Comparison of ENCODE assay signal across 9 cellular contexts in the genomic region with DNA sequence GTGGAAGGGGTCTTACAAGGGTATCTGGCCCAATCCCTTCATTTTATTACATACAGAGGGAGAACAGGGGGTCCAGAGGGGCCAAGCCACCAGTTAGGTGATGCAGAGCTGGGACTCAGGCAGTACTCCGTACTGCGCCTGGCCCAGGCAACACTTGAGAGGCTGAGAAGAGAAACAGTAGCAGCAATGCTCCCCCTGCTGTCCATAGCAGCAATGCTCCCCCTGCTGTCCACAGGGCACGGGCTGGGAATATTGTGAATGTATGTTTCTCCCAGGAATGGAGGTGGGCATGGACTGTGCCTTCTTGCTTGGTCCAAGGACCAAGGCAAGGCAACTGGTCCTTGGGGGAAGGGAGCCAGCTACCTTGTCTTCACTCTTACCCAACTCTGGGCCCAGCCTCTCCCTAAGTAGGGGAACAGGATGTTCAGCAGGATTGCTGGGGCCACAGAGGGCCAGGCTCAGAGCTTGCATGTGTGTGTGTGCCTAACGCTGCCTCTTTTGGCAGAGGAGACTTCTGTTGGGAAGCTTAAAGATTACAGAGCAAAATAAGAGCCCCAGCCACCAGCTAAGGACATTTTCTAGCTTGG. TPM values are rescaled to one million over a fixed set of nuclear protein-coding genes. Genes with fewer than 3 reads are reported as not detected.
A peak's percentile ranks its signal among the peaks of the same experiment; 100 is the strongest.
DNase-seq lines count a peak whose midpoint lies in the region; ATAC-seq and TF ChIP-seq lines count a peak whose summit lies in the region.
"Had no signal": no experiment of that assay in that cellular context is flagged by ENCODE, and none has a peak within 500 bp of the region (broad histone marks: within the 10 kb centered on the region; RNA-seq: fewer than 3 reads in every experiment).

No MANE protein-coding gene starts in this region.

- H2AFZ ChIP-seq in parathyroid adenoma: no peak overlapping the region

- CTCF ChIA-PET in activated CD8-positive, alpha-beta T cell treated with anti-CD3 and anti-CD28 coated beads for 36 hours (lab: Charles Lee): interaction anchor here (0.6 to 8.8 kb wide), 11 partner anchors 7 to 147 kb away, joined by 3 to 85 read pairs (median 6); a partner anchor contains a TSS

- H3K27me3 ChIP-seq in gastroesophageal sphincter (no peaks in the 10 kb centered on the region), parathyroid adenoma (ENCODE audit: control insufficient read depth, insufficient read depth, low read length) (no peaks in the 10 kb centered on the region)
- H3K27me3 ChIP-seq: neutrophil had no signal

- WGBS in gastroesophageal sphincter (ENCODE audit: low coverage in 1 of 2), 2 donors: 39% methylated on average over 3 of the region's 4 CpGs; no CpG with 5 or more reads in 1 of the 2 donors

- ATAC-seq in activated CD8-positive, alpha-beta T cell treated with anti-CD3 and anti-CD28 coated beads for 36 hours: no peak
- ATAC-seq in gastroesophageal sphincter (peak; percentile 58), HG03175 (IDR thresholded peaks at IDR 0.05; ENCODE audit: unreplicated experiment) (no peak)
- ATAC-seq in activated CD4-positive, CD25-positive, alpha-beta regulatory T cell treated with anti-CD3 and anti-CD28 coated beads, Interleukin-2, amount 50 U/mL, for 24 hours: no peak

- H3K36me3 Mint-ChIP-seq in activated CD8-positive, alpha-beta T cell treated with anti-CD3 and anti-CD28 coated beads for 36 hours (ENCODE audit: low read depth): peaks cover 14% of the 10 kb centered on the region

- no peak for TF ChIP-seq POLR2A in gastroesophageal sphincter (IDR thresholded peaks at IDR 0.05)

- no peaks in the 10 kb centered on the region for H3K9me3 ChIP-seq in gastroesophageal sphincter
- no peaks in the 10 kb centered on the region for H3K9me3 ChIP-seq in parathyroid adenoma (ENCODE audit: control insufficient read depth, low read length)
- H3K9me3 ChIP-seq: neutrophil had no signal

- peaks cover 6 to 63% (median 20%) of the 10 kb centered on the region in 3 donors for H3K4me1 ChIP-seq in gastroesophageal sphincter
- no peaks in the 10 kb centered on the region for H3K4me1 ChIP-seq in parathyroid adenoma

- POLR2A ChIA-PET in activated CD8-positive, alpha-beta T cell treated with anti-CD3 and anti-CD28 coated beads for 36 hours (lab: Charles Lee): interaction anchor here (1.6 to 2.3 kb wide), 2 partner anchors 11 to 22 kb away, joined by 4 to 7 read pairs; a partner anchor contains a TSS

- DNase-seq in A172 (ENCODE audit: low spot score) (peak; percentile 83), ELR (ENCODE audit: low read depth) (peak; percentile 95), NCI-H460 (ENCODE audit: extremely low read depth, low read depth) (peak; percentile 59)
- peak; percentile 39 for DNase-seq in activated CD8-positive, alpha-beta T cell treated with anti-CD3 and anti-CD28 coated beads for 36 hours

- intact Hi-C loops in activated CD8-positive, alpha-beta T cell treated with anti-CD3 and anti-CD28 coated beads for 36 hours (cut with micrococcal nuclease): no loop called here

- H3K4me3 Mint-ChIP-seq in activated CD8-positive, alpha-beta T cell treated with anti-CD3 and anti-CD28 coated beads for 36 hours: no peak overlapping the region

- peak overlapping the region; percentile 89 for H3K27ac Mint-ChIP-seq in activated CD8-positive, alpha-beta T cell treated with anti-CD3 and anti-CD28 coated beads for 36 hours

- peaks cover 0 to 14% of the 10 kb centered on the region in 2 donors for H3K36me3 ChIP-seq in gastroesophageal sphincter
- no peaks in the 10 kb centered on the region for H3K36me3 ChIP-seq in parathyroid adenoma (ENCODE audit: control insufficient read depth, insufficient read depth, low read length)
- H3K36me3 ChIP-seq: neutrophil had no signal

- H3K27me3 Mint-ChIP-seq in activated CD8-positive, alpha-beta T cell treated with anti-CD3 and anti-CD28 coated beads for 36 hours: no peaks in the 10 kb centered on the region

- H3K4me2 ChIP-seq in parathyroid adenoma (ENCODE audit: low read length): no peak overlapping the region

- TF ChIP-seq EP300 in gastroesophageal sphincter (IDR thresholded peaks at IDR 0.05): no peak

- H3K9ac ChIP-seq in parathyroid adenoma: no peak overlapping the region

- no peak overlapping the region for H3K4me3 ChIP-seq in gastroesophageal sphincter
- H3K4me3 ChIP-seq in parathyroid adenoma (ENCODE audit: low read depth, low read length): no peak overlapping the region

- H3K9me3 Mint-ChIP-seq in activated CD8-positive, alpha-beta T cell treated with anti-CD3 and anti-CD28 coated beads for 36 hours: no peaks in the 10 kb centered on the region

- H3K79me2 ChIP-seq in parathyroid adenoma: no peaks in the 10 kb centered on the region

- H3K27ac ChIP-seq in gastroesophageal sphincter (peak overlapping the region in 3 of 4 donors; percentile 51 to 61 (median 58)), parathyroid adenoma (no peak overlapping the region)
- H3K27ac ChIP-seq: neutrophil had no signal

- H3K4me1 Mint-ChIP-seq in activated CD8-positive, alpha-beta T cell treated with anti-CD3 and anti-CD28 coated beads for 36 hours (ENCODE audit: low read depth): peaks cover 66% of the 10 kb centered on the region

- peak; percentile 45 for TF ChIP-seq CTCF in activated CD8-positive, alpha-beta T cell treated with anti-CD3 and anti-CD28 coated beads for 36 hours (IDR thresholded peaks at IDR 0.05)
- TF ChIP-seq CTCF in gastroesophageal sphincter (IDR thresholded peaks at IDR 0.05): peak in 3 of 4 experiments; percentile 40 to 64 (median 45)
- peak; percentile 67 for TF ChIP-seq CTCF in parathyroid adenoma (IDR thresholded peaks at IDR 0.05)

RNA-seq across cellular contexts. Expression of a gene that starts 14.8 kb away (rescaled TPM):
- 0.24 TPM in 1 of 2 replicates, not detected in the other for total RNA-seq in A172 (2014; rRNA removed; shearing (Covaris generic))
- total RNA-seq in NCI-H460 (2014; rRNA removed; shearing (Covaris generic)): not detected in 2 replicates
- not detected in 2 replicates for polyA plus RNA-seq in NCI-H460 (2014; cell fraction: nucleus; rRNA removed)
- total RNA-seq in activated CD8-positive, alpha-beta T cell treated with anti-CD3 and anti-CD28 coated beads for 36 hours: not detected
- 1 to 10 TPM in 1 of 4 donors, not detected in 3; 1.4 TPM for total RNA-seq in gastroesophageal sphincter

RNA-seq across cellular contexts. Expression of a gene that starts 22.5 kb away (rescaled TPM):
- 230 and 292 TPM in 2 replicates for total RNA-seq in A172 (2014; rRNA removed; shearing (Covaris generic))
- total RNA-seq in NCI-H460 (2014; rRNA removed; shearing (Covaris generic)): 159 and 181 TPM in 2 replicates
- 132 and 138 TPM in 2 replicates for polyA plus RNA-seq in NCI-H460 (2014; cell fraction: nucleus; rRNA removed)
- 100 to 1,000 TPM; 132 to 144 TPM for total RNA-seq in activated CD8-positive, alpha-beta T cell treated with anti-CD3 and anti-CD28 coated beads for 36 hours
- 10 to 100 TPM; 66.0 to 92.4 (median 80.8) TPM for total RNA-seq in gastroesophageal sphincter

RNA-seq across cellular contexts. Expression of a gene that starts 29.1 kb away (rescaled TPM):
- total RNA-seq in A172 (2014; rRNA removed; shearing (Covaris generic)): 11.4 and 15.1 TPM in 2 replicates
- total RNA-seq in NCI-H460 (2014; rRNA removed; shearing (Covaris generic)): 9.4 and 10.8 TPM in 2 replicates
- polyA plus RNA-seq in NCI-H460 (2014; cell fraction: nucleus; rRNA removed): 2.6 and 13.3 TPM in 2 replicates
- total RNA-seq in activated CD8-positive, alpha-beta T cell treated with anti-CD3 and anti-CD28 coated beads for 36 hours: 10 to 100 TPM; 46.6 to 48.4 TPM
- total RNA-seq in gastroesophageal sphincter: 10 to 100 TPM; 19.6 to 47.2 (median 26.9) TPM

Comparison
In these comparisons a context has a peak if more than half of its experiments do, and no peak if none do; other contexts are left out.
1. DNase-seq: peak in every context shown above with its lines; median percentile 95 in ELR; 83 in A172; 59 in NCI-H460; 39 in activated CD8-positive, alpha-beta T cell treated with anti-CD3 and anti-CD28 coated beads for 36 hours.